ENCODE assay signal across 10 cellular contexts in the genomic region with DNA sequence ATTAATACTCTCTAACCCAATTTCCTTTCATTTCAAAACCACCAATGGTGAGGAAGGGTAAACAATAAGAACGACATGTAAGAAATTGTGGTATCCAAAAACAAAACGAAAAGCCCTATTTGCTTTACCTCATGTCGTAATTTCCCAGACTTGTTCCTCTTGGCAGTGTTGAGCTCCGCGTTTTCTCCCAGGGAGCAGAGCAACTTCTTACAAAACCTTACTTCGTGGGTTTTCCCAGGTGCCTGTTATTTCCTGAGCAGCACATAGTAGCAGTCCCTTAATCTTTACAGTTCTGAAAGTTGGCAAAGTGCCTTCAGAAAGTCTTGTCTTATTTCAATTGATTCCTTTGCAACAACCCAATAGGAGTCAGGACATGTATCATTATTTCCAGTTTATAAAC.
DNase-seq lines count a peak whose midpoint lies in the region; ATAC-seq and TF ChIP-seq lines count a peak whose summit lies in the region.
"Had no signal": no experiment of that assay in that cellular context is flagged by ENCODE, and none has a peak within 500 bp of the region (broad histone marks: within the 10 kb centered on the region; RNA-seq: fewer than 3 reads in every experiment).

No MANE protein-coding gene starts in this region.

- peak overlapping the region; percentile 56 for H3K27ac Mint-ChIP-seq in Calu3 (ENCODE audit: unreplicated experiment)
- H3K27ac Mint-ChIP-seq in dendritic cell treated with granulocyte-macrophage colony-stimulating factor and Interleukin-4, amounts not matched to agents 40 ng/mL and 50 ng/mL, for 4 days: peak overlapping the region; percentile 38
- H3K27ac Mint-ChIP-seq in neural progenitor cell: peak overlapping the region; percentile 59
- no peak overlapping the region for H3K27ac Mint-ChIP-seq in osteocyte (ENCODE audit: unreplicated experiment)
- H3K27ac Mint-ChIP-seq in CD8-positive, alpha-beta T cell: no peak overlapping the region

- DNase-seq in Calu3 (peak; percentile 22), MV-4-11 (lab: John Stamatoyannopoulos, UW) (peak; percentile 58), neural progenitor cell (ENCODE audit: low spot score) (no peak), osteocyte (ENCODE audit: extremely low spot score, unreplicated experiment) (no peak), T-helper 2 cell (no peak)
- no peak for DNase-seq in CD8-positive, alpha-beta T cell
- DNase-seq: caudate nucleus had no signal

- H3K79me2 ChIP-seq in neural progenitor cell (ENCODE audit: low read depth): no peaks in the 10 kb centered on the region

- H3F3A ChIP-seq in neural progenitor cell (ENCODE audit: low read depth): no peaks in the 10 kb centered on the region

- CTCF ChIA-PET in Calu3 (lab: Charles Lee): interaction anchor here (0.6 to 0.7 kb wide), 2 partner anchors 14 to 77 kb away, joined by 3 to 4 read pairs; no protein-coding TSS in a partner anchor
- CTCF ChIA-PET in CD8-positive, alpha-beta T cell (lab: Charles Lee): no interaction called here

- no peak overlapping the region for H3K9ac ChIP-seq in neural progenitor cell

- no peak overlapping the region for H3K4me2 ChIP-seq in neural progenitor cell

- no peak overlapping the region for H3K4me3 ChIP-seq in neural progenitor cell
- H3K4me3 ChIP-seq in CD8-positive, alpha-beta T cell (ENCODE audit: low read depth, low read length): no peak overlapping the region

- no peaks in the 10 kb centered on the region for H3K27me3 Mint-ChIP-seq in Calu3 (ENCODE audit: unreplicated experiment)
- no peaks in the 10 kb centered on the region for H3K27me3 Mint-ChIP-seq in dendritic cell treated with granulocyte-macrophage colony-stimulating factor and Interleukin-4, amounts not matched to agents 40 ng/mL and 50 ng/mL, for 4 days
- no peaks in the 10 kb centered on the region for H3K27me3 Mint-ChIP-seq in neural progenitor cell (ENCODE audit: insufficient read depth, low read depth)
- H3K27me3 Mint-ChIP-seq in osteocyte (ENCODE audit: unreplicated experiment): no peaks in the 10 kb centered on the region
- no peaks in the 10 kb centered on the region for H3K27me3 Mint-ChIP-seq in CD8-positive, alpha-beta T cell (ENCODE audit: low read depth)

- ATAC-seq in CD8-positive, alpha-beta T cell: no peak
- ATAC-seq in GM21381 (IDR thresholded peaks at IDR 0.05; ENCODE audit: unreplicated experiment): no peak
- ATAC-seq: Panc1 had no signal

- H3K4me1 Mint-ChIP-seq in Calu3 (ENCODE audit: low read depth, unreplicated experiment): peaks cover 32% of the 10 kb centered on the region
- H3K4me1 Mint-ChIP-seq in dendritic cell treated with granulocyte-macrophage colony-stimulating factor and Interleukin-4, amounts not matched to agents 40 ng/mL and 50 ng/mL, for 4 days (ENCODE audit: low read depth): peaks cover 54% of the 10 kb centered on the region
- peaks cover 37% of the 10 kb centered on the region for H3K4me1 Mint-ChIP-seq in neural progenitor cell
- H3K4me1 Mint-ChIP-seq in osteocyte (ENCODE audit: unreplicated experiment): peaks cover 47% of the 10 kb centered on the region
- H3K4me1 Mint-ChIP-seq in CD8-positive, alpha-beta T cell (ENCODE audit: low read depth): no peaks in the 10 kb centered on the region

- no peak overlapping the region for H2AFZ ChIP-seq in neural progenitor cell (replicated peaks)

- POLR2A ChIA-PET in CD8-positive, alpha-beta T cell (lab: Charles Lee): no interaction called here

- H3K27ac ChIP-seq in neural progenitor cell: no peak overlapping the region
- no peak overlapping the region for H3K27ac ChIP-seq in CD8-positive, alpha-beta T cell (ENCODE audit: low read depth, low read length)

- no peak for TF ChIP-seq CTCF in Calu3 (IDR thresholded peaks at IDR 0.05; ENCODE audit: unreplicated experiment)
- no peak for TF ChIP-seq CTCF in neural progenitor cell (IDR thresholded peaks at IDR 0.05)
- TF ChIP-seq CTCF in osteocyte (IDR thresholded peaks at IDR 0.05): no peak
- no peak for TF ChIP-seq CTCF in CD8-positive, alpha-beta T cell (IDR thresholded peaks at IDR 0.05)

- H3K4me3 Mint-ChIP-seq in Calu3 (ENCODE audit: low read depth, unreplicated experiment): peak overlapping the region; percentile 37
- peak overlapping the region; percentile 37 for H3K4me3 Mint-ChIP-seq in dendritic cell treated with granulocyte-macrophage colony-stimulating factor and Interleukin-4, amounts not matched to agents 40 ng/mL and 50 ng/mL, for 4 days
- H3K4me3 Mint-ChIP-seq in neural progenitor cell: peak overlapping the region; percentile 16
- no peak overlapping the region for H3K4me3 Mint-ChIP-seq in osteocyte (ENCODE audit: unreplicated experiment)
- H3K4me3 Mint-ChIP-seq in CD8-positive, alpha-beta T cell: no peak overlapping the region

- H3K9me3 Mint-ChIP-seq in Calu3 (ENCODE audit: low read depth, unreplicated experiment) (no peaks in the 10 kb centered on the region), neural progenitor cell (peaks cover 4% of the 10 kb centered on the region), osteocyte (ENCODE audit: unreplicated experiment) (peaks cover 6% of the 10 kb centered on the region)
- H3K9me3 Mint-ChIP-seq in dendritic cell treated with granulocyte-macrophage colony-stimulating factor and Interleukin-4, amounts not matched to agents 40 ng/mL and 50 ng/mL, for 4 days: peaks cover 6% of the 10 kb centered on the region
- H3K9me3 Mint-ChIP-seq in CD8-positive, alpha-beta T cell: no peaks in the 10 kb centered on the region

- no TSS peak for BruUV-seq in Calu3 (replicated peaks; lab: Mats Ljungman, UMichigan)

- no peaks in the 10 kb centered on the region for H3K9me3 ChIP-seq in neural progenitor cell (ENCODE audit: low read depth)
- H3K9me3 ChIP-seq in CD8-positive, alpha-beta T cell (ENCODE audit: low read length): no peaks in the 10 kb centered on the region

- H4K20me1 ChIP-seq in neural progenitor cell (ENCODE audit: low read depth): no peaks in the 10 kb centered on the region

- H3K36me3 Mint-ChIP-seq in Calu3 (ENCODE audit: insufficient read depth, unreplicated experiment) (no peaks in the 10 kb centered on the region), neural progenitor cell (peaks cover 2% of the 10 kb centered on the region), osteocyte (ENCODE audit: unreplicated experiment) (no peaks in the 10 kb centered on the region)
- H3K36me3 Mint-ChIP-seq in dendritic cell treated with granulocyte-macrophage colony-stimulating factor and Interleukin-4, amounts not matched to agents 40 ng/mL and 50 ng/mL, for 4 days (ENCODE audit: low read depth): no peaks in the 10 kb centered on the region
- H3K36me3 Mint-ChIP-seq in CD8-positive, alpha-beta T cell: no peaks in the 10 kb centered on the region

- H3K4me1 ChIP-seq in neural progenitor cell: no peaks in the 10 kb centered on the region
- H3K4me1 ChIP-seq in CD8-positive, alpha-beta T cell (ENCODE audit: insufficient read depth, low read length): no peaks in the 10 kb centered on the region

- intact Hi-C loops in Calu3 (cut with micrococcal nuclease; ENCODE audit: unreplicated experiment): no loop called here
- intact Hi-C loops in dendritic cell treated with granulocyte-macrophage colony-stimulating factor and Interleukin-4, amounts not matched to agents 40 ng/mL and 50 ng/mL, for 4 days (cut with micrococcal nuclease): no loop called here
- intact Hi-C loops in CD8-positive, alpha-beta T cell (cut with DNase I, micrococcal nuclease): no loop called here

- H3K27me3 ChIP-seq in neural progenitor cell: no peaks in the 10 kb centered on the region
- H3K27me3 ChIP-seq in CD8-positive, alpha-beta T cell (ENCODE audit: insufficient read depth, low read length): no peaks in the 10 kb centered on the region

- H3K36me3 ChIP-seq in neural progenitor cell: no peaks in the 10 kb centered on the region
- no peaks in the 10 kb centered on the region for H3K36me3 ChIP-seq in CD8-positive, alpha-beta T cell (ENCODE audit: insufficient read depth, low read length)

Comparison
In these comparisons a context has a peak if more than half of its experiments do, and no peak if none do; other contexts are left out.
1. DNase-seq: peak in Calu3 (single experiment) and MV-4-11 (single experiment); none in neural progenitor cell (single experiment), osteocyte (single experiment), CD8-positive, alpha-beta T cell (0 of 7) and T-helper 2 cell (0 of 5).
2. H3K27ac Mint-ChIP-seq: peak in Calu3 (single experiment), dendritic cell treated with granulocyte-macrophage colony-stimulating factor and Interleukin-4, amounts not matched to agents 40 ng/mL and 50 ng/mL, for 4 days (single experiment) and neural progenitor cell (single experiment); none in osteocyte (single experiment) and CD8-positive, alpha-beta T cell (single experiment).
3. H3K4me3 Mint-ChIP-seq: peak in Calu3 (single experiment), dendritic cell treated with granulocyte-macrophage colony-stimulating factor and Interleukin-4, amounts not matched to agents 40 ng/mL and 50 ng/mL, for 4 days (single experiment) and neural progenitor cell (single experiment); none in osteocyte (single experiment) and CD8-positive, alpha-beta T cell (single experiment).